In the genomic region with DNA sequence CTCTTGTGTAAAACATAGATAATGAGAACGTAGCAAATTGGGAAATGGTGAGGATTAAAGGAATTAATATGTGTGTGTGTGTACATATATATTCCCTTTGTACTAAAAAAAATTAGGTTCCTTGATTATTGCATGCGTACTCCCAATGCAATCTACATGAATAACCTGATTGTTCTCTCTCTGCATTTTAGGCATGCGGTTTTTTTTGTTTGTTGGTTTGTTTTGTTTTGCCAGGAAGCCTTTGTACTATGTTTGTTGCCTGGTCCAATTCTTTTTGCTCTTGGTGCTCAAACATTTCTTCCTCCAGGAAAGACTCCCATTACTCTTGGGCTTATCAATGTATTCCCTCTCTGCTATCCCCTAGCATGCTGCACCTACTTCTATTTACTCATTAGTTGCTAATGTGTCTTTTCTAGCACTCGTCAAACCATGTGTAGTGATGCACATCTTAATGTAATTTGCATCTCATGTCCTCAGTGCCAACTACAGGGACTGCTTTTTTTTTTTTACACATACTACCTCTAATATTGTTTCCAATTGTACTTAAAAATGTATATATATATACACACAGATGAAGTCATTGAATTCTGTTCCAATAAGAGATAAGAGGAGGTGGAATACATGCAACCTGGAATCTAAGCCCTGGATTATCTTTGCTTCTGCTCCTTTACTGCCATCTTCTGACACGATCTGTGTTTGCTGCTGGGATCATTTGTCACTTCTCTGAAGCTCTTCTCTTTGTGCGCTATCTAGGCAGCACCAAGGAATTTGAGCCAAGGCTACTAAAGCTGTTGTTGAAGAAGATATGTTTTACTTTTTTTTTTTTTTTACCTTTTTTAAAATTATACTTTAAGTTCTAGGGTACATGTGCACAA, we compare ENCODE assay signal across 8 cellular contexts.
DNase-seq lines count a peak whose midpoint lies in the region; ATAC-seq, FAIRE-seq and TF ChIP-seq lines count a peak whose summit lies in the region.

No MANE protein-coding gene starts in this region.

- peak; percentile 33 for FAIRE-seq in islet of Langerhans (lab: Jason Lieb, UNC)

- DNase-seq in COLO829 (ENCODE audit: low spot score) (peak; percentile 53), OCI-LY7 (ENCODE audit: low spot score) (peak; percentile 72), SW480 (ENCODE audit: low spot score) (no peak)
- DNase-seq in stimulated activated CD4-positive, alpha-beta T cell treated with anti-CD3 and anti-CD28 coated beads, Interleukin-4, amount 100 ng/mL, for 4 hours: no peak
- no peak for DNase-seq in activated naive CD4-positive, alpha-beta T cell treated with anti-CD3 and anti-CD28 coated beads, Interleukin-2, amount 50 U/mL, for 16 hours

- CTCF ChIA-PET in OCI-LY7 (lab: Charles Lee; ENCODE audit: unreplicated experiment): interaction anchor here (0.8 to 3.7 kb wide), 2 partner anchors 149 to 153 kb away, joined by 3 to 44 read pairs; no protein-coding TSS in a partner anchor

- peak overlapping the region; percentile 32 for H3K4me2 ChIP-seq in OCI-LY7 (ENCODE audit: low read length)

- H3K4me3 ChIP-seq in OCI-LY7 (ENCODE audit: low read depth, low read length, poor library complexity, severe bottlenecking): no peak overlapping the region

- no peaks in the 10 kb centered on the region for H3K79me2 ChIP-seq in OCI-LY7 (ENCODE audit: insufficient read depth, low read depth, low read length)

- ATAC-seq in GM21390 (IDR thresholded peaks at IDR 0.05; ENCODE audit: unreplicated experiment): peak; percentile 77
- no peak for ATAC-seq in GM21723 (IDR thresholded peaks at IDR 0.05; ENCODE audit: unreplicated experiment)

- intact Hi-C loops in OCI-LY7 (cut with micrococcal nuclease; ENCODE audit: unreplicated experiment): loop anchor here (1.0 to 10.0 kb wide), 4 partner anchors 92 to 1370 kb away; a partner anchor contains a TSS

- H3K9me2 ChIP-seq in OCI-LY7 (ENCODE audit: insufficient read depth, low read length): no peaks in the 10 kb centered on the region

- POLR2A ChIA-PET in OCI-LY7 (lab: Charles Lee): interaction anchor here (0.7 to 5.4 kb wide), 8 partner anchors 11 to 510 kb away, joined by 3 to 57 read pairs (median 3); no protein-coding TSS in a partner anchor

- peak overlapping the region; percentile 10 for H3K27ac ChIP-seq in OCI-LY7 (ENCODE audit: low read depth, low read length, poor library complexity, severe bottlenecking)

- peaks cover 4% of the 10 kb centered on the region; the same call in 1 of the 2 replicates for H3K9me3 ChIP-seq in OCI-LY7 (ENCODE audit: low read length)

- peak overlapping the region; percentile 80 for H2AFZ ChIP-seq in OCI-LY7 (ENCODE audit: low read length)

- no TSS peak for BruUV-seq in OCI-LY7 (replicated peaks; lab: Mats Ljungman, UMichigan)

- peaks cover 19% of the 10 kb centered on the region for H3K4me1 ChIP-seq in OCI-LY7 (ENCODE audit: insufficient read depth, low read length, poor library complexity, severe bottlenecking)

- no peaks in the 10 kb centered on the region for H4K20me1 ChIP-seq in OCI-LY7 (ENCODE audit: insufficient read depth, low read length)

- TF ChIP-seq CTCF in OCI-LY7 (conservative IDR thresholded peaks at IDR 0.05; ENCODE audit: low read length): peak; percentile 87

- H3K36me3 ChIP-seq in OCI-LY7 (ENCODE audit: insufficient read depth, low read length): peaks cover 9% of the 10 kb centered on the region; the same call in 1 of the 2 replicates

Comparison
In these comparisons a context has a peak if more than half of its experiments do, and no peak if none do; other contexts are left out.
1. DNase-seq: peak in COLO829 (single experiment) and OCI-LY7 (single experiment); none in SW480 (single experiment), stimulated activated CD4-positive, alpha-beta T cell treated with anti-CD3 and anti-CD28 coated beads, Interleukin-4, amount 100 ng/mL, for 4 hours (0 of 2) and activated naive CD4-positive, alpha-beta T cell treated with anti-CD3 and anti-CD28 coated beads, Interleukin-2, amount 50 U/mL, for 16 hours (single experiment).